32 cellular contexts compared by ENCODE assay signal in the genomic region with DNA sequence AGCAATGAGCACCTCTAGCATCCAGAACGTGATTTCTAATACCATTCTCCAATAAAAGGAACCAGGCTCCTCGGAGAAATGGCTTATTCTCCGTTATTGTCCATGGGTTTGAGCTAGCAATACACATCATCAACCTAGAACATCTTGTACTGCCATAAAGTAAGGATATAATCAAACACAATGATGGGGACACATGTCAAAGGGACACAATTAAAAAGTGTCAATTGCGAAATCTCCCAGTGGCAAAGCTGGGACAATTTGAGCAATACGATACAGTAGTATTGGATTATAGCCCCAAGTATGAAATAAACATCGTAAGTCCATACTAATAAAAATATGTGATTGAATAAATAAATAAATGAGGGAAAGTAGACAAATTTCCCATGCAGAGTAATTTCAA.
"Had no signal": no experiment of that assay in that cellular context is flagged by ENCODE, and none has a peak within 500 bp of the region (broad histone marks: within the 10 kb centered on the region; RNA-seq: fewer than 3 reads in every experiment).

No MANE protein-coding gene starts in this region.

- H3K4me3 Mint-ChIP-seq: naive thymus-derived CD8-positive, alpha-beta T cell; natural killer cell treated with Interleukin-12 subunit alpha and Interleukin-12 subunit beta and Interleukin-15 and Interleukin-18, amount 100 ng/mL, for 72 hours; nephron progenitor cell; neural crest cell; stimulated activated memory B cell treated with anti-CD40 and anti-IgM and Interleukin-4, amounts not matched to agents 10 μg/mL and 1 μg/mL and 100 μg/mL, for 72 hours; stimulated activated naive CD8-positive, alpha-beta T cell treated with anti-CD3 and anti-CD28 coated beads, Interleukin-15, amount 100 ng/mL, for 72 hours; type B pancreatic cell had no signal

- H3K79me2 ChIP-seq: parathyroid adenoma had no signal

- H3K27ac Mint-ChIP-seq: naive thymus-derived CD8-positive, alpha-beta T cell; natural killer cell treated with Interleukin-12 subunit alpha and Interleukin-12 subunit beta and Interleukin-15 and Interleukin-18, amount 100 ng/mL, for 72 hours; nephron progenitor cell; progenitor cell of endocrine pancreas; stimulated activated memory B cell treated with anti-CD40 and anti-IgM and Interleukin-4, amounts not matched to agents 10 μg/mL and 1 μg/mL and 100 μg/mL, for 72 hours; stimulated activated naive CD8-positive, alpha-beta T cell treated with anti-CD3 and anti-CD28 coated beads, Interleukin-15, amount 100 ng/mL, for 72 hours; type B pancreatic cell had no signal

- H3K4me2 ChIP-seq: smooth muscle cell had no signal

- H3K9me3 ChIP-seq: neutrophil, psoas muscle, suprapubic skin, testis, tibial artery, transverse colon, upper lobe of right lung, vagina had no signal

- H3K4me3 ChIP-seq: psoas muscle, skin epidermis, smooth muscle cell, spleen, suprapubic skin, testis, tibial artery, transverse colon, upper lobe of right lung, vagina had no signal

- H3K4me1 ChIP-seq: parathyroid adenoma, psoas muscle, spleen, suprapubic skin, testis, tibial artery, upper lobe of right lung, vagina had no signal

- H2AFZ ChIP-seq: parathyroid adenoma had no signal

- ATAC-seq: naive thymus-derived CD8-positive, alpha-beta T cell; natural killer cell treated with Interleukin-12 subunit alpha and Interleukin-12 subunit beta and Interleukin-15 and Interleukin-18, amount 100 ng/mL, for 72 hours; psoas muscle; right cardiac atrium; sciatic nerve; stimulated activated memory B cell treated with anti-CD40 and anti-IgM and Interleukin-4, amounts not matched to agents 10 μg/mL and 1 μg/mL and 100 μg/mL, for 72 hours; stimulated activated naive CD8-positive, alpha-beta T cell treated with anti-CD3 and anti-CD28 coated beads, Interleukin-15, amount 100 ng/mL, for 72 hours; stimulated activated naive CD8-positive, alpha-beta T cell treated with anti-CD3 and anti-CD28 coated beads, Interleukin-15, Interleukin-2, amounts not matched to agents 100 U/mL and 50 U/mL, for 24 hours; upper lobe of right lung had no signal

- H3K27me3 ChIP-seq: neutrophil, spleen, suprapubic skin, testis, tibial artery, transverse colon, upper lobe of right lung, vagina had no signal

- H3K27ac ChIP-seq: neutrophil, parathyroid adenoma, psoas muscle, skin epidermis, spleen, suprapubic skin, testis, tibial artery, transverse colon, upper lobe of right lung, vagina had no signal

- H3K36me3 Mint-ChIP-seq: naive thymus-derived CD8-positive, alpha-beta T cell; stimulated activated memory B cell treated with anti-CD40 and anti-IgM and Interleukin-4, amounts not matched to agents 10 μg/mL and 1 μg/mL and 100 μg/mL, for 72 hours had no signal

- H3K36me3 ChIP-seq: neutrophil, spleen, suprapubic skin, tibial artery, transverse colon, upper lobe of right lung, vagina had no signal

- H3K4me1 Mint-ChIP-seq: naive thymus-derived CD8-positive, alpha-beta T cell; neural crest cell; stimulated activated memory B cell treated with anti-CD40 and anti-IgM and Interleukin-4, amounts not matched to agents 10 μg/mL and 1 μg/mL and 100 μg/mL, for 72 hours; stimulated activated naive CD8-positive, alpha-beta T cell treated with anti-CD3 and anti-CD28 coated beads, Interleukin-15, amount 100 ng/mL, for 72 hours had no signal

- DNase-seq: naive thymus-derived CD8-positive, alpha-beta T cell; nephron progenitor cell; nucleus accumbens; posterior cingulate gyrus; psoas muscle; right cardiac atrium; spleen; stimulated activated CD4-positive, alpha-beta T cell treated with anti-CD3 and anti-CD28 coated beads, Interleukin-12 subunit alpha, Interleukin-12 subunit beta, amount 100 ng/mL, for 4 hours; stimulated activated CD4-positive, alpha-beta T cell treated with anti-CD3 and anti-CD28 coated beads, Interleukin-1b, Interleukin-23, amount 100 ng/mL, for 48 hours; stimulated activated CD4-positive, alpha-beta T cell treated with anti-CD3 and anti-CD28 coated beads, Interleukin-4, amount 100 ng/mL, for 1 hour; stimulated activated CD4-positive, alpha-beta T cell treated with anti-CD3 and anti-CD28 coated beads, Interleukin-4, amount 100 ng/mL, for 4 hours; stimulated activated CD8-positive, alpha-beta memory T cell treated with anti-CD3 and anti-CD28 coated beads, Interleukin-4, amount 100 ng/mL, for 48 hours; stimulated activated naive CD4-positive, alpha-beta T cell; stimulated activated naive CD8-positive, alpha-beta T cell treated with anti-CD3 and anti-CD28 coated beads, Interleukin-15, amount 100 ng/mL, for 72 hours; stimulated activated naive CD8-positive, alpha-beta T cell treated with anti-CD3 and anti-CD28 coated beads, Interleukin-15, Interleukin-2, amounts not matched to agents 100 U/mL and 50 U/mL, for 24 hours; substantia nigra; testis; tibial artery; transverse colon; upper lobe of right lung had no signal

- H3K27me3 Mint-ChIP-seq: naive thymus-derived CD8-positive, alpha-beta T cell; natural killer cell treated with Interleukin-12 subunit alpha and Interleukin-12 subunit beta and Interleukin-15 and Interleukin-18, amount 100 ng/mL, for 72 hours; progenitor cell of endocrine pancreas; stimulated activated memory B cell treated with anti-CD40 and anti-IgM and Interleukin-4, amounts not matched to agents 10 μg/mL and 1 μg/mL and 100 μg/mL, for 72 hours; stimulated activated naive CD8-positive, alpha-beta T cell treated with anti-CD3 and anti-CD28 coated beads, Interleukin-15, amount 100 ng/mL, for 72 hours; type B pancreatic cell had no signal

- H3K9ac ChIP-seq: parathyroid adenoma had no signal

- H3K9me3 Mint-ChIP-seq: nephron progenitor cell, neural crest cell, type B pancreatic cell had no signal
